16 cellular contexts compared by ENCODE assay signal in the genomic region with DNA sequence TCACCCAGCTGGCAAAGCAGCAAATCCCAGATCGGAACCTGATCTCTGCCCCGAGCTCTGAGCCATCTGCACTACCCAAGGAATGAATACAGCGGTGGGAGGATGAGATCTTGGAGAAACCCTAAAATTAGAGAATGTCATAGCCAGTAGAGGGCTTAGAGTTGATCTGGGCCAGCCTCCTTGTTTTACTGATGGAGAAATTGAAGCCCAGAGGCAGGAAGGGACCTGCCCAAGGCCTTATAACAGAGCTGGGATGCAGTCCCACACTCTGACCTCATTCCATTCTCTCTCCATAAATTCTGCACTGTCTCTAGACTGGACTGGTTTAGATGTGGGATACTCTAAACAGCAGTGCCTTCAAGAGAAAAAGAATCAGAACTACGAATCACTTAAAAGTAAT.
DNase-seq lines count a peak whose midpoint lies in the region; ATAC-seq and TF ChIP-seq lines count a peak whose summit lies in the region.
"Had no signal": no experiment of that assay in that cellular context is flagged by ENCODE, and none has a peak within 500 bp of the region (broad histone marks: within the 10 kb centered on the region; RNA-seq: fewer than 3 reads in every experiment).

No MANE protein-coding gene starts in this region.

- DNase-seq in EL: peak; percentile 20
- DNase-seq in NCI-H82 (lab: John Stamatoyannopoulos, UW): peak; percentile 56
- no peak for DNase-seq in epithelial cell of prostate (ENCODE audit: low read depth, low spot score)
- DNase-seq in NCI-H1436 (lab: John Stamatoyannopoulos, UW): no peak
- DNase-seq in activated T-cell treated with anti-CD3 and anti-CD28 coated beads, Interleukin-2, amount 50 U/mL, for 48 hours: no peak
- DNase-seq: activated CD8-positive, alpha-beta T cell treated with anti-CD3 and anti-CD28 coated beads for 36 hours; activated naive CD4-positive, alpha-beta T cell treated with anti-CD3 and anti-CD28 coated beads, Interleukin-2, amount 10 ng/mL, durations not matched to agents 7 days and 5 days; activated T-cell treated with anti-CD3 and anti-CD28 coated beads, Interleukin-2, amount 50 U/mL, for 1 hour; left lung; NCI-H1092 treated with DMSO at 0.1 percent for 48 hours; NCI-H526; SIG-M5 had no signal

- no peak for TF ChIP-seq CTCF in neutrophil (IDR thresholded peaks at IDR 0.05)

- H3K4me3 ChIP-seq in neutrophil (ENCODE audit: low read depth in 1 of 2, low read length in 1 of 2): no peak overlapping the region
- H3K4me3 ChIP-seq: left lung, thoracic aorta had no signal

- H3K27ac ChIP-seq in epithelial cell of prostate (peak overlapping the region; percentile 99), neutrophil (peak overlapping the region; percentile 44)
- H3K27ac ChIP-seq: left lung, thoracic aorta had no signal

- H3K9me3 ChIP-seq in neutrophil: peaks cover 4% of the 10 kb centered on the region
- H3K9me3 ChIP-seq: left lung, thoracic aorta had no signal

- peaks cover 62% of the 10 kb centered on the region for H3K36me3 ChIP-seq in neutrophil

- peaks cover 5% of the 10 kb centered on the region for H3K27me3 ChIP-seq in neutrophil
- H3K27me3 ChIP-seq: left lung had no signal

- ATAC-seq in HG02852 (IDR thresholded peaks at IDR 0.05; ENCODE audit: unreplicated experiment) (no peak), HG02571 (IDR thresholded peaks at IDR 0.05; ENCODE audit: unreplicated experiment) (no peak)
- ATAC-seq: left lung had no signal

- no peaks in the 10 kb centered on the region for H3K4me1 ChIP-seq in neutrophil (ENCODE audit: control insufficient read depth in 1 of 2, insufficient read depth in 1 of 2, low read depth in 1 of 2, low read length in 1 of 2)

Comparison
In these comparisons a context has a peak if more than half of its experiments do, and no peak if none do; other contexts are left out.
1. DNase-seq: peak in EL (single experiment) and NCI-H82 (single experiment); none in epithelial cell of prostate (single experiment), NCI-H1436 (single experiment) and activated T-cell treated with anti-CD3 and anti-CD28 coated beads, Interleukin-2, amount 50 U/mL, for 48 hours (0 of 2).